In genomic region chr3:119579366-119580147, GRCh38 we compare ENCODE assay signal across 8 cellular contexts. TPM values are rescaled to one million over a fixed set of nuclear protein-coding genes. Genes with fewer than 3 reads are reported as not detected.
DNase-seq lines count a peak whose midpoint lies in the region; ATAC-seq and TF ChIP-seq lines count a peak whose summit lies in the region.

Gene ADPRH, plus strand, starts transcription at chr3:119579492. Its CDS starts 2,678 bp downstream, at chr3:119582170.

- 2% methylated on average over 24 of the region's 73 CpGs for WGBS in right lobe of liver (ENCODE audit: insufficient coverage, low coverage, low lambda C conversion rate, missing lambda C conversion rate)

- no peaks in the 10 kb centered on the region for H3K9me3 ChIP-seq in right lobe of liver

- intact Hi-C loops in dorsolateral prefrontal cortex (cut with DNase I): no loop called here
- intact Hi-C loops in right lobe of liver (cut with DNase I): no loop called here

- peak within 1 kb of the TSS; percentile 51 for H3K9ac ChIP-seq in KMS-11

- H3K4me1 ChIP-seq in KMS-11 (ENCODE audit: low read depth, poor library complexity, severe bottlenecking): no peaks in the 10 kb centered on the region
- H3K4me1 ChIP-seq in right lobe of liver: no peaks in the 10 kb centered on the region

- H3K4me3 ChIP-seq in KMS-11 (IDR thresholded peaks at IDR 0.05; ENCODE audit: insufficient read depth, low read depth, low read length) (peak within 1 kb of the TSS; percentile 35), dorsolateral prefrontal cortex (peak within 1 kb of the TSS; percentile 27 to 91 (median 79)), right lobe of liver (peak within 1 kb of the TSS; percentile 46 to 73 (median 70))

- DNase-seq in dorsolateral prefrontal cortex (peak in 7 of 10 donors; percentile 31 to 70 (median 44)), right lobe of liver (peak; percentile 89 to 93 (median 92)), inferior parietal cortex (ENCODE audit: extremely low spot score) (no peak)
- DNase-seq in stimulated activated CD4-positive, alpha-beta T cell treated with anti-CD3 and anti-CD28 coated beads, TNF-alpha, amount 100 ng/mL, for 24 hours (ENCODE audit: low read depth in 3 of 3): peak in 2 of 3 experiments; percentile 16 to 63

- ATAC-seq in GM21786 (IDR thresholded peaks at IDR 0.05; ENCODE audit: unreplicated experiment) (peak; percentile 66), right lobe of liver (peak; percentile 96 to 98 (median 98))
- peak; percentile 70 to 73 for ATAC-seq in activated CD4-positive, CD25-positive, alpha-beta regulatory T cell treated with anti-CD3 and anti-CD28 coated beads, Interleukin-2, amount 50 U/mL, for 24 hours

- H3K27me3 ChIP-seq in KMS-11 (ENCODE audit: insufficient read depth, low read depth) (no peaks in the 10 kb centered on the region; the same call in 1 of the 2 replicates), dorsolateral prefrontal cortex (no peaks in the 10 kb centered on the region), right lobe of liver (no peaks in the 10 kb centered on the region)

- TF ChIP-seq POLR2A in GM10847 (IDR thresholded peaks at IDR 0.05; ENCODE audit: extremely low read depth, insufficient read length): peak; percentile 51
- TF ChIP-seq POLR2A in right lobe of liver (IDR thresholded peaks at IDR 0.05): peak; percentile 71

- H3K27ac ChIP-seq in KMS-11: no peak within 1 kb of the TSS
- peak within 1 kb of the TSS in 55 of 59 donors; percentile 8 to 91 (median 79) for H3K27ac ChIP-seq in dorsolateral prefrontal cortex
- peak within 1 kb of the TSS; percentile 71 to 79 (median 76) for H3K27ac ChIP-seq in right lobe of liver

- TF ChIP-seq CTCF in KMS-11 (conservative IDR thresholded peaks at IDR 0.05; ENCODE audit: low read depth, low read length) (no peak), dorsolateral prefrontal cortex (IDR thresholded peaks at IDR 0.05 in 54 of 56, conservative IDR thresholded peaks at IDR 0.05 in 2 of 56; ENCODE audit: low read depth in 1 of 56, partially characterized antibody in 56 of 56) (no peak), right lobe of liver (IDR thresholded peaks at IDR 0.05) (no peak)

- H3K36me3 ChIP-seq in KMS-11 (ENCODE audit: insufficient read depth) (no peaks in the 10 kb centered on the region), right lobe of liver (no peaks in the 10 kb centered on the region)

- no peaks in the 10 kb centered on the region for H4K20me1 ChIP-seq in KMS-11 (ENCODE audit: insufficient read depth)

- H2AFZ ChIP-seq in KMS-11 (ENCODE audit: low read depth): peak within 1 kb of the TSS; percentile 83

- H3K4me2 ChIP-seq in KMS-11: peak within 1 kb of the TSS; percentile 57; the same call in 1 of the 2 replicates

- H3K79me2 ChIP-seq in KMS-11 (ENCODE audit: insufficient read depth, low read depth): no peaks in the 10 kb centered on the region

RNA-seq across cellular contexts. Expression of gene ADPRH, which starts in this region (rescaled TPM):
- total RNA-seq in dorsolateral prefrontal cortex (1 to 10 TPM; 1.0 to 6.1 (median 2.8) TPM), right lobe of liver (1 to 10 TPM; 2.5 to 3.8 (median 2.8) TPM)
